Comparison of ENCODE assay signal across 1 cellular context in the genomic region with DNA sequence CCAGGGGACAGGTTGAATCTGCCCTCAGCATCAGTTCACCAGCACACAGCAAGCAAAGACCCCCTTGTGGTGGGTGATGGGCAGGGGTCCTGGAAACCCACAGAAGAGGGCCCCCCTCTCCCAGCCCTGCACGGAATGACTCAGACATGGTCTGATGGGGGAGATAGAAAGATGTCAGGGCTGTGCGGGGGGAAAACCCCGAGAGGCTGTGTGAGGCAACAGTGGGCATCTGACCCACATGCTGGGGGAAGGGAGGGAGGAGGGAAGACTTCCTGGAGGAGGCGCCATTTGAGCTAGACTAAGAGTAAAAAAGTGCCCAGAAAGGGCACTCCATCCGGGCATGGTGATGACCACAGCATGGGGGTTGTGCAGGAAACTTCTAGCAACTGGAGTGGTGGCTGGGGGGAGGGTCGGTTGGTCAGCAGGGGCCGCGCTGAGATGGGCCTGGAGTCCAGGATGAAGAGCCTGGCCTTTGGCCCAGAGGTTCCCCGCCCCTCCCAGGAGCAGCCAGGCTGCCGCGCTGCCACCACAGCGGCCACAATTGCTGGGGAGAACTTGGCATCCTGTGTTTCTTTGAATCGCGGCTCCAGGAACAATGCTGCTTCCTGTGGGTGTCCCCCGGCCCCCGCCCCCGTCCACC.
TF ChIP-seq lines count a peak whose summit lies in the region.

No MANE protein-coding gene starts in this region.

TF ChIP-seq in SK-N-SH, 30 proteins besides CTCF, POLR2A, EP300 and RAD21 (continued from another document):
- TF ChIP-seq REST (IDR thresholded peaks at IDR 0.05; ENCODE audit: low read depth, low read length) (0 out of 2 replicates have a peak, but pooled peaks have one; percentile 3), YY1 (IDR thresholded peaks at IDR 0.05; ENCODE audit: low read depth) (0 out of 2 replicates have a peak, but pooled peaks have one; percentile 34), TCF12 (IDR thresholded peaks at IDR 0.05) (peak; percentile 17; the same call in 1 of the 2 replicates)
